Comparison of ENCODE assay signal across 19 cellular contexts in the genomic region with DNA sequence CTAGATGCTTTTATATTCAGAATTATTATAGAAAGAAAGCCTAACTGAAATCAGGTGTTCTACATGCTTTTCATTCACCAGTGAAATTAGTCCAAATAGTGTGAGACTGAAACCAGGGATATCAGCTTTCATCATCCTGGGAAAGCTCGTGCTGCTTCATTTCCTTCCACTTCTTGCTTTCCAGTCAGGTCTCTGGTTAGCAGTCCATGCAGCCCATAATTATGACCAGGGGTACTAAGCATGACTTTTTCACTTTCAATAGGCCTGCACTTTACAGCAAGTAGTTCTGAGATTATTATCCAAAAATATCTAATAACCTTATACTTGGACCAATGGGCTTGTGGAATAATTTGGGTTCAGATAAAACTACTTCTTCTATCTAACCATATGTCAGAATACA.
DNase-seq lines count a peak whose midpoint lies in the region; ATAC-seq, FAIRE-seq and TF ChIP-seq lines count a peak whose summit lies in the region.
"Had no signal": no experiment of that assay in that cellular context is flagged by ENCODE, and none has a peak within 500 bp of the region (broad histone marks: within the 10 kb centered on the region; RNA-seq: fewer than 3 reads in every experiment).

No MANE protein-coding gene starts in this region.

- H3F3A ChIP-seq in SK-N-SH (replicated peaks; ENCODE audit: insufficient read depth), result no peaks in the 10 kb centered on the region

- H3K9me3 ChIP-seq in A549 (no peaks in the 10 kb centered on the region), SK-N-SH (no peaks in the 10 kb centered on the region), testis (no peaks in the 10 kb centered on the region)
- H3K9me3 ChIP-seq: Caco-2, SJCRH30 had no signal

- H3K27ac Mint-ChIP-seq in activated naive CD8-positive, alpha-beta T cell treated with anti-CD3 and anti-CD28 coated beads, Interleukin-2, amount 50 U/mL, for 24 hours, result no peak overlapping the region
- H3K27ac Mint-ChIP-seq: H9 had no signal

- no peak overlapping the region for H3K9ac ChIP-seq in SK-N-SH

- H4K20me1 ChIP-seq in SK-N-SH (ENCODE audit: insufficient read depth), result no peaks in the 10 kb centered on the region

- no peaks in the 10 kb centered on the region for H3K36me3 ChIP-seq in SK-N-SH (replicated peaks in 1 of 2; ENCODE audit: control insufficient read depth in 1 of 2, insufficient read depth in 2 of 2, low read length in 1 of 2)
- H3K36me3 ChIP-seq in testis (ENCODE audit: low read depth, missing control alignments), result no peaks in the 10 kb centered on the region
- H3K36me3 ChIP-seq: SJCRH30 had no signal

- H3K36me3 Mint-ChIP-seq in activated naive CD8-positive, alpha-beta T cell treated with anti-CD3 and anti-CD28 coated beads, Interleukin-2, amount 50 U/mL, for 24 hours (ENCODE audit: low read depth), result no peaks in the 10 kb centered on the region

- 90% methylated on average over 1 of the region's 1 CpG for WGBS in A549 (ENCODE audit: missing lambda C conversion rate)
- 44% methylated on average over 1 of the region's 1 CpG for WGBS in SK-N-SH (ENCODE audit: low lambda C conversion rate)
- 38 to 63% methylated on average over 1 of the region's 1 CpG for WGBS in testis, 2 donors

- TF ChIP-seq POLR2A in A549 (IDR thresholded peaks at IDR 0.05; ENCODE audit: low read length) (no peak), testis (IDR thresholded peaks at IDR 0.05) (no peak)

- peaks cover 22% of the 10 kb centered on the region for H3K4me1 ChIP-seq in A549
- H3K4me1 ChIP-seq in SK-N-SH (ENCODE audit: control insufficient read depth in 1 of 2, insufficient read depth in 2 of 2, low read depth in 1 of 2, low read length in 1 of 2), result no peaks in the 10 kb centered on the region; a peak in 1 of 4 replicates
- H3K4me1 ChIP-seq in testis, result no peaks in the 10 kb centered on the region
- H3K4me1 ChIP-seq: SJCRH30 had no signal

- intact Hi-C loops in testis (cut with DNase I; ENCODE audit: low total_unique reads), result no loop called here

- H3K27ac ChIP-seq in A549 (0 out of 6 replicates have a peak overlapping the region, but pooled peaks of 1 of the 2 experiments have one; percentile 31), SK-N-SH (ENCODE audit: low read depth in 2 of 2, low read length in 1 of 2) (no peak overlapping the region), testis (no peak overlapping the region)
- H3K27ac ChIP-seq: SJCRH30 had no signal

- DNase-seq in A549 (ENCODE audit: low read depth in 1 of 2, low spot score in 1 of 2), result no peak
- no peak for DNase-seq in SK-N-SH
- DNase-seq in testis, result no peak
- DNase-seq in T-helper 1 cell, result no peak
- DNase-seq in activated naive CD8-positive, alpha-beta T cell treated with anti-CD3 and anti-CD28 coated beads, Interleukin-2, amount 50 U/mL, for 24 hours, result no peak
- DNase-seq: AML-193, DMS53, H9, Karpas-422, NCI-H1417, NCI-H2029, NCI-H2227 treated with DMSO at 0.1 percent for 48 hours, NCI-H526, RPMI8226, SJCRH30 had no signal

- ATAC-seq in A549 (no peak), GM18868 (IDR thresholded peaks at IDR 0.05; ENCODE audit: unreplicated experiment) (peak; percentile 81), HG02852 (IDR thresholded peaks at IDR 0.05; ENCODE audit: unreplicated experiment) (peak; percentile 66), GM21723 (IDR thresholded peaks at IDR 0.05; ENCODE audit: unreplicated experiment) (no peak)
- no peak for ATAC-seq in activated naive CD8-positive, alpha-beta T cell treated with anti-CD3 and anti-CD28 coated beads, Interleukin-2, amount 50 U/mL, for 24 hours

- H3K4me1 Mint-ChIP-seq in activated naive CD8-positive, alpha-beta T cell treated with anti-CD3 and anti-CD28 coated beads, Interleukin-2, amount 50 U/mL, for 24 hours, result no peaks in the 10 kb centered on the region

- TF ChIP-seq CTCF in A549 (IDR thresholded peaks at IDR 0.05) (no peak), SK-N-SH (IDR thresholded peaks at IDR 0.05) (no peak), testis (IDR thresholded peaks at IDR 0.05) (no peak)

- peak overlapping the region; percentile 51; the same call in 2 of the 3 replicates for H3K4me2 ChIP-seq in A549
- no peak overlapping the region for H3K4me2 ChIP-seq in SK-N-SH

- TF ChIP-seq EP300 in A549 (IDR thresholded peaks at IDR 0.05) (no peak), SK-N-SH (IDR thresholded peaks at IDR 0.05; ENCODE audit: borderline replicate concordance in 1 of 2, low read depth in 1 of 2, low read length in 1 of 2) (no peak)

- no peaks in the 10 kb centered on the region for H3K9me2 ChIP-seq in SK-N-SH

- no peaks in the 10 kb centered on the region for H3K79me2 ChIP-seq in SK-N-SH (ENCODE audit: insufficient read depth)

- H3K4me3 Mint-ChIP-seq in activated naive CD8-positive, alpha-beta T cell treated with anti-CD3 and anti-CD28 coated beads, Interleukin-2, amount 50 U/mL, for 24 hours, result no peak overlapping the region
- H3K4me3 Mint-ChIP-seq: H9 had no signal

- H2AFZ ChIP-seq in SK-N-SH (ENCODE audit: low read depth), result peak overlapping the region; percentile 64; the same call in 1 of the 2 replicates

- POLR2A ChIA-PET in A549 (lab: Yijun Ruan, JAX) (no interaction called here), SK-N-SH (lab: Yijun Ruan, JAX) (no interaction called here)

- H3K4me3 ChIP-seq in A549 (no peak overlapping the region), SK-N-SH (ENCODE audit: low read depth in 2 of 2, low read length in 1 of 2) (no peak overlapping the region), testis (no peak overlapping the region)
- H3K4me3 ChIP-seq: SJCRH30 had no signal

- H3K27me3 ChIP-seq in SK-N-SH (ENCODE audit: insufficient read depth), result no peaks in the 10 kb centered on the region
- H3K27me3 ChIP-seq in testis, result no peaks in the 10 kb centered on the region
- H3K27me3 ChIP-seq: SJCRH30 had no signal

- CTCF ChIA-PET in A549 (lab: Yijun Ruan, JAX) (interaction anchor here (0.8 kb wide), 1 partner anchor 121 kb away, joined by 3 read pairs; no protein-coding TSS in a partner anchor), SK-N-SH (lab: Yijun Ruan, JAX) (no interaction called here)

- no peaks in the 10 kb centered on the region for H3K9me3 Mint-ChIP-seq in activated naive CD8-positive, alpha-beta T cell treated with anti-CD3 and anti-CD28 coated beads, Interleukin-2, amount 50 U/mL, for 24 hours

- peak; percentile 90 for FAIRE-seq in A549 (lab: Jason Lieb, UNC)

- TF ChIP-seq RAD21 in A549 (conservative IDR thresholded peaks at IDR 0.05 in 1 of 2, IDR thresholded peaks at IDR 0.05 in 1 of 2) (no peak), SK-N-SH (IDR thresholded peaks at IDR 0.05; ENCODE audit: low read length) (no peak)

- H3K27me3 Mint-ChIP-seq in activated naive CD8-positive, alpha-beta T cell treated with anti-CD3 and anti-CD28 coated beads, Interleukin-2, amount 50 U/mL, for 24 hours, result no peaks in the 10 kb centered on the region

TF ChIP-seq in A549, 52 proteins besides CTCF, POLR2A, EP300 and RAD21 (continues in another document):
- no peak for TF ChIP-seq FOXS1 (CRISPR knock-in tag; IDR thresholded peaks at IDR 0.05)
- no peak for TF ChIP-seq CBX8 (IDR thresholded peaks at IDR 0.05)
- TF ChIP-seq MYC (IDR thresholded peaks at IDR 0.05; ENCODE audit: borderline replicate concordance, low read length), result no peak
- no peak for TF ChIP-seq NFE2L2 (conservative IDR thresholded peaks at IDR 0.05; ENCODE audit: low read length)
- TF ChIP-seq RARB (CRISPR knock-in tag; IDR thresholded peaks at IDR 0.05), result no peak
- no peak for TF ChIP-seq ZSCAN20 (CRISPR knock-in tag; IDR thresholded peaks at IDR 0.05)
- TF ChIP-seq, protein P1, sequence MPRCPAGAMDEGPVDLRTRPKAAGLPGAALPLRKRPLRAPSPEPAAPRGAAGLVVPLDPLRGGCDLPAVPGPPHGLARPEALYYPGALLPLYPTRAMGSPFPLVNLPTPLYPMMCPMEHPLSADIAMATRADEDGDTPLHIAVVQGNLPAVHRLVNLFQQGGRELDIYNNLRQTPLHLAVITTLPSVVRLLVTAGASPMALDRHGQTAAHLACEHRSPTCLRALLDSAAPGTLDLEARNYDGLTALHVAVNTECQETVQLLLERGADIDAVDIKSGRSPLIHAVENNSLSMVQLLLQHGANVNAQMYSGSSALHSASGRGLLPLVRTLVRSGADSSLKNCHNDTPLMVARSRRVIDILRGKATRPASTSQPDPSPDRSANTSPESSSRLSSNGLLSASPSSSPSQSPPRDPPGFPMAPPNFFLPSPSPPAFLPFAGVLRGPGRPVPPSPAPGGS (IDR thresholded peaks at IDR 0.05), result no peak
- TF ChIP-seq, protein P2, sequence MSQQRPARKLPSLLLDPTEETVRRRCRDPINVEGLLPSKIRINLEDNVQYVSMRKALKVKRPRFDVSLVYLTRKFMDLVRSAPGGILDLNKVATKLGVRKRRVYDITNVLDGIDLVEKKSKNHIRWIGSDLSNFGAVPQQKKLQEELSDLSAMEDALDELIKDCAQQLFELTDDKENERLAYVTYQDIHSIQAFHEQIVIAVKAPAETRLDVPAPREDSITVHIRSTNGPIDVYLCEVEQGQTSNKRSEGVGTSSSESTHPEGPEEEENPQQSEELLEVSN (IDR thresholded peaks at IDR 0.05; ENCODE audit: borderline replicate concordance, low read depth), result no peak

TF ChIP-seq in SK-N-SH, 30 proteins besides CTCF, POLR2A, EP300 and RAD21 (continues in another document):
- TF ChIP-seq, protein P3, sequence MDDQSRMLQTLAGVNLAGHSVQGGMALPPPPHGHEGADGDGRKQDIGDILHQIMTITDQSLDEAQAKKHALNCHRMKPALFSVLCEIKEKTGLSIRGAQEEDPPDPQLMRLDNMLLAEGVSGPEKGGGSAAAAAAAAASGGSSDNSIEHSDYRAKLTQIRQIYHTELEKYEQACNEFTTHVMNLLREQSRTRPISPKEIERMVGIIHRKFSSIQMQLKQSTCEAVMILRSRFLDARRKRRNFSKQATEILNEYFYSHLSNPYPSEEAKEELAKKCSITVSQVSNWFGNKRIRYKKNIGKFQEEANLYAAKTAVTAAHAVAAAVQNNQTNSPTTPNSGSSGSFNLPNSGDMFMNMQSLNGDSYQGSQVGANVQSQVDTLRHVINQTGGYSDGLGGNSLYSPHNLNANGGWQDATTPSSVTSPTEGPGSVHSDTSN (IDR thresholded peaks at IDR 0.05), result no peak
- TF ChIP-seq NFIC (IDR thresholded peaks at IDR 0.05; ENCODE audit: borderline replicate concordance) (no peak), ELF1 (IDR thresholded peaks at IDR 0.05) (no peak), TCF12 (IDR thresholded peaks at IDR 0.05) (no peak), EZH2phosphoT487 (IDR thresholded peaks at IDR 0.05; ENCODE audit: borderline replicate concordance, low read depth) (no peak), TAF1 (IDR thresholded peaks at IDR 0.05; ENCODE audit: borderline replicate concordance, low read depth, low read length) (no peak)
- TF ChIP-seq, protein P4, sequence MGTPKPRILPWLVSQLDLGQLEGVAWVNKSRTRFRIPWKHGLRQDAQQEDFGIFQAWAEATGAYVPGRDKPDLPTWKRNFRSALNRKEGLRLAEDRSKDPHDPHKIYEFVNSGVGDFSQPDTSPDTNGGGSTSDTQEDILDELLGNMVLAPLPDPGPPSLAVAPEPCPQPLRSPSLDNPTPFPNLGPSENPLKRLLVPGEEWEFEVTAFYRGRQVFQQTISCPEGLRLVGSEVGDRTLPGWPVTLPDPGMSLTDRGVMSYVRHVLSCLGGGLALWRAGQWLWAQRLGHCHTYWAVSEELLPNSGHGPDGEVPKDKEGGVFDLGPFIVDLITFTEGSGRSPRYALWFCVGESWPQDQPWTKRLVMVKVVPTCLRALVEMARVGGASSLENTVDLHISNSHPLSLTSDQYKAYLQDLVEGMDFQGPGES (IDR thresholded peaks at IDR 0.05; ENCODE audit: low read depth, low read length), result no peak

Comparison
In these comparisons a context has a peak if more than half of its experiments do, and no peak if none do; other contexts are left out.
1. ATAC-seq: peak in GM18868 (single experiment) and HG02852 (single experiment); none in A549 (0 of 2), GM21723 (single experiment) and activated naive CD8-positive, alpha-beta T cell treated with anti-CD3 and anti-CD28 coated beads, Interleukin-2, amount 50 U/mL, for 24 hours (single experiment).